In genomic region chr1:10210841-10211804, GRCh38 we compare ENCODE assay signal across 8 cellular contexts. TPM values are rescaled to one million over a fixed set of nuclear protein-coding genes. Genes with fewer than 3 reads are reported as not detected.
A peak's percentile ranks its signal among the peaks of the same experiment; 100 is the strongest.
DNase-seq lines count a peak whose midpoint lies in the region; ATAC-seq and TF ChIP-seq lines count a peak whose summit lies in the region.

No MANE protein-coding gene starts in this region.

- no peak for TF ChIP-seq CTCF in WERI-Rb-1 (IDR thresholded peaks at IDR 0.05; ENCODE audit: low read depth, low read length)

- H3K4me3 ChIP-seq in MG63 (peak overlapping the region; percentile 80), WERI-Rb-1 (ENCODE audit: low read depth, low read length) (peak overlapping the region; percentile 80)

- peak overlapping the region; percentile 92 for H3K27ac ChIP-seq in WERI-Rb-1

- H3K27me3 ChIP-seq in MG63 (no peaks in the 10 kb centered on the region), WERI-Rb-1 (ENCODE audit: insufficient read depth, low read depth, severe bottlenecking) (no peaks in the 10 kb centered on the region)

- H3K9me3 ChIP-seq in MG63 (no peaks in the 10 kb centered on the region), WERI-Rb-1 (ENCODE audit: severe bottlenecking) (no peaks in the 10 kb centered on the region)

- intact Hi-C loops in left colon (cut with DNase I, micrococcal nuclease): no loop called here

- ATAC-seq in GM21825 (IDR thresholded peaks at IDR 0.05; ENCODE audit: unreplicated experiment): peak; percentile 15
- ATAC-seq in left colon: peak; percentile 61

- peaks cover 7% of the 10 kb centered on the region; the same call in 1 of the 2 replicates for H3K36me3 ChIP-seq in MG63
- H3K36me3 ChIP-seq in WERI-Rb-1: peaks cover 4% of the 10 kb centered on the region

- DNase-seq in DMS153 (lab: John Stamatoyannopoulos, UW) (peak; percentile 44), MG63 (peak; percentile 98), WERI-Rb-1 (peak; percentile 80), dermis microvascular lymphatic vessel endothelial cell (ENCODE audit: low read depth in 2 of 2) (peak; percentile 71 to 93), left colon (peak; percentile 86 to 95), SIG-M5 (lab: John Stamatoyannopoulos, UW) (no peak)
- peak; percentile 30 for DNase-seq in stimulated activated CD4-positive, alpha-beta T cell treated with anti-CD3 and anti-CD28 coated beads, Interleukin-1b, Interleukin-23, amount 100 ng/mL, for 48 hours

RNA-seq across cellular contexts. Expression of gene KIF1B, which starts 0.8 kb away (rescaled TPM):
- total RNA-seq in MG63 (2014; rRNA removed; shearing (Covaris generic); ENCODE audit: low replicate concordance): 18.1 and 25.7 TPM in 2 replicates
- total RNA-seq in dermis microvascular lymphatic vessel endothelial cell (23.0 and 32.2 TPM in 2 replicates), left colon (10 to 100 TPM; 44.6 to 45.3 TPM)
